20 cellular contexts compared by ENCODE assay signal in the genomic region with DNA sequence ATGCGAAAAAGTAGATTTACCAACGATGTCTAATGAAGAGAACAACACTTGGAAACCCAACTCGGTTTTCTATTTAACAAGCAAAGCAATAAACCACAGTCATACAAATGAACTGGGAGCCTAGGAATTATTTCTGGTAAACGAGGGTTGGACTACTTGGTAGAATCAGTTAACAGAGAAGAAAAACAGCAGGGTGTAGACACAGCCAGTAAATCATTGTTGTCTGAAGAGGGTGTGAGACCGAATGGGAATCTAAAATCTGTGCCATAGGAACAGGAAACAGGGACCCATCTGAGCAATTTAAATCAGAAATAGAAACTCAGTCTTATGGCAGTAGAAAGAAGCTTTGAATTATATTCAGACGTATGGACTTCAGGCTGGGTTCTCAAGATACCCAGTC.
A peak's percentile ranks its signal among the peaks of the same experiment; 100 is the strongest.
DNase-seq lines count a peak whose midpoint lies in the region; ATAC-seq, FAIRE-seq and TF ChIP-seq lines count a peak whose summit lies in the region.
"Had no signal": no experiment of that assay in that cellular context is flagged by ENCODE, and none has a peak within 500 bp of the region (broad histone marks: within the 10 kb centered on the region; RNA-seq: fewer than 3 reads in every experiment).

No MANE protein-coding gene starts in this region.

- H3K27ac Mint-ChIP-seq in astrocyte (ENCODE audit: unreplicated experiment) = no peak overlapping the region
- H3K27ac Mint-ChIP-seq in nephron progenitor cell = peak overlapping the region; percentile 95
- H3K27ac Mint-ChIP-seq: HFFc6 had no signal

- ATAC-seq in GM18861 (IDR thresholded peaks at IDR 0.05; ENCODE audit: unreplicated experiment) = no peak
- ATAC-seq: HepG2, SK-N-SH treated with all-trans-retinoic acid at 6 μM for 48 hours had no signal

- FAIRE-seq in astrocyte (lab: Jason Lieb, UNC) (no peak), small intestine (lab: Jason Lieb, UNC) (no peak)
- FAIRE-seq: GM12891, HepG2 had no signal

- H3K9me3 ChIP-seq in astrocyte (ENCODE audit: insufficient read depth, low read depth, low read length) (no peaks in the 10 kb centered on the region), small intestine (ENCODE audit: control insufficient read depth, low read depth) (no peaks in the 10 kb centered on the region)
- H3K9me3 ChIP-seq: BE2C had no signal

- H3K27me3 Mint-ChIP-seq in astrocyte (ENCODE audit: low read depth, unreplicated experiment) (no peaks in the 10 kb centered on the region), nephron progenitor cell (ENCODE audit: low read depth, poor library complexity) (no peaks in the 10 kb centered on the region)

- no peak overlapping the region for H3K9ac ChIP-seq in astrocyte (ENCODE audit: low read length)

- H3K4me1 ChIP-seq in astrocyte (ENCODE audit: insufficient read depth, low read length) = no peaks in the 10 kb centered on the region
- H3K4me1 ChIP-seq in small intestine (ENCODE audit: control insufficient read depth in 2 of 2, insufficient read depth in 1 of 2, low read depth in 1 of 2, low read length in 1 of 2) = no peaks in the 10 kb centered on the region
- H3K4me1 ChIP-seq: BE2C had no signal

- 37 to 45% (median 41%) methylated on average over 6 of the region's 6 CpGs for WGBS in small intestine, 3 donors

- no peaks in the 10 kb centered on the region for H3K27me3 ChIP-seq in astrocyte (ENCODE audit: insufficient read depth, low read length)
- H3K27me3 ChIP-seq in small intestine (ENCODE audit: control insufficient read depth in 2 of 2, insufficient read depth in 2 of 2, low read length in 2 of 2) = no peaks in the 10 kb centered on the region
- H3K27me3 ChIP-seq: BE2C had no signal

- H3K36me3 ChIP-seq in astrocyte (ENCODE audit: insufficient read depth, low read length) (no peaks in the 10 kb centered on the region), small intestine (ENCODE audit: control insufficient read depth in 2 of 2, insufficient read depth in 2 of 2, low read length in 2 of 2) (no peaks in the 10 kb centered on the region)
- H3K36me3 ChIP-seq: BE2C had no signal

- H4K20me1 ChIP-seq in astrocyte (ENCODE audit: insufficient read depth, low read length) = no peaks in the 10 kb centered on the region

- H3K4me1 Mint-ChIP-seq in astrocyte (ENCODE audit: low read depth, unreplicated experiment) = no peaks in the 10 kb centered on the region
- H3K4me1 Mint-ChIP-seq in nephron progenitor cell = peaks cover 33% of the 10 kb centered on the region
- H3K4me1 Mint-ChIP-seq: CD4-positive, alpha-beta memory T cell had no signal

- TF ChIP-seq CTCF in astrocyte (IDR thresholded peaks at IDR 0.05; ENCODE audit: insufficient read depth, low read depth, low read length) (no peak), nephron progenitor cell (IDR thresholded peaks at IDR 0.05) (no peak)

- no peak overlapping the region for H3K4me3 Mint-ChIP-seq in astrocyte (ENCODE audit: unreplicated experiment)
- peak overlapping the region; percentile 19 for H3K4me3 Mint-ChIP-seq in nephron progenitor cell
- H3K4me3 Mint-ChIP-seq: CD4-positive, alpha-beta memory T cell; HFFc6 had no signal

- no peak overlapping the region for H3K27ac ChIP-seq in astrocyte (ENCODE audit: low read depth, low read length)
- H3K27ac ChIP-seq in small intestine (ENCODE audit: low read depth in 1 of 2, low read length in 1 of 2) = peak overlapping the region in 1 of 2 donors; percentile 53

- H3K36me3 Mint-ChIP-seq in astrocyte (ENCODE audit: low read depth, unreplicated experiment) (no peaks in the 10 kb centered on the region), nephron progenitor cell (ENCODE audit: low read depth) (peaks cover 9% of the 10 kb centered on the region)
- H3K36me3 Mint-ChIP-seq: CD4-positive, alpha-beta memory T cell had no signal

- H3K79me2 ChIP-seq in astrocyte (ENCODE audit: insufficient read depth, low read length) = no peaks in the 10 kb centered on the region

- peak overlapping the region; percentile 8 for H3K4me2 ChIP-seq in astrocyte (ENCODE audit: low read length)

- no peak overlapping the region for H3K4me3 ChIP-seq in astrocyte (ENCODE audit: insufficient read depth, low read depth, low read length)
- H3K4me3 ChIP-seq in small intestine (ENCODE audit: low read depth in 1 of 2, low read length in 2 of 2) = no peak overlapping the region

- no peaks in the 10 kb centered on the region for H3K9me3 Mint-ChIP-seq in astrocyte (ENCODE audit: unreplicated experiment)
- H3K9me3 Mint-ChIP-seq in nephron progenitor cell = peaks cover 18% of the 10 kb centered on the region

- no peak overlapping the region for H2AFZ ChIP-seq in astrocyte (ENCODE audit: low read depth, low read length)

- DNase-seq in NCI-H146 (lab: John Stamatoyannopoulos, UW) (peak; percentile 3), NCI-H146 treated with DMSO at 0.1 percent for 48 hours (lab: John Stamatoyannopoulos, UW; ENCODE audit: unreplicated experiment) (no peak), NCI-H1417 (lab: John Stamatoyannopoulos, UW) (peak in 2 of 3 experiments; percentile 62 to 84), astrocyte (ENCODE audit: low read depth) (no peak), nephron progenitor cell (no peak), iPS-NIHi7 (ENCODE audit: extremely low spot score) (no peak), small intestine (no peak)
- DNase-seq: 8988T; BE2C; CD4-positive, alpha-beta memory T cell; H7; HFFc6; KBM-7; NCI-H1105; NCI-H187 treated with DMSO at 0.1 percent for 48 hours; NCI-H446 treated with DMSO at 0.1 percent for 48 hours had no signal

Comparison
In these comparisons a context has a peak if more than half of its experiments do, and no peak if none do; other contexts are left out.
1. DNase-seq: peak in NCI-H146 (single experiment) and NCI-H1417 (2 of 3); none in NCI-H146 treated with DMSO at 0.1 percent for 48 hours (single experiment), astrocyte (single experiment), nephron progenitor cell (single experiment), iPS-NIHi7 (single experiment) and small intestine (single experiment).